In genomic region chr7:117863618-117864017, GRCh38 we compare ENCODE assay signal across 33 cellular contexts. TPM values are rescaled to one million over a fixed set of nuclear protein-coding genes. Genes with fewer than 3 reads are reported as not detected.
"Had no signal": no experiment of that assay in that cellular context is flagged by ENCODE, and none has a peak within 500 bp of the region (broad histone marks: within the 10 kb centered on the region; RNA-seq: fewer than 3 reads in every experiment).

No MANE protein-coding gene starts in this region.

- H3K27ac ChIP-seq: adrenal gland, KMS-11, PC-9, RWPE1, WERI-Rb-1 had no signal

- DNase-seq: activated CD4-positive, alpha-beta T cell treated with anti-CD3 and anti-CD28 coated beads, Interleukin-2, amount 10 ng/mL, durations not matched to agents 24 days and 14 days; activated CD4-positive, alpha-beta T cell treated with anti-CD3 and anti-CD28 coated beads, Interleukin-2, amount 50 U/mL, for 4 hours; activated CD8-positive, alpha-beta T cell treated with anti-CD3 and anti-CD28 coated beads, Interleukin-2, amount 10 ng/mL, durations not matched to agents 7 days and 5 days; activated gamma-delta T cell treated with Interleukin-2 at 50 U/mL for 16 hours; activated naive CD4-positive, alpha-beta T cell treated with anti-CD3 and anti-CD28 coated beads for 36 hours; activated T-cell treated with anti-CD3 and anti-CD28 coated beads for 4 hours; activated T-cell treated with anti-CD3 and anti-CD28 coated beads, Interleukin-2, amount 50 U/mL, for 4 hours; adrenal gland; anterior cingulate cortex; caudate nucleus; cerebellar nuclear complex; MM.1S; MV-4-11; NCI-H1092; NCI-H1436 treated with DMSO at 0.1 percent for 48 hours; NCI-H1694 treated with DMSO at 0.1 percent for 48 hours; NCI-H2029; NCI-H510A; NCI-H526; NCI-H748 treated with DMSO at 0.1 percent for 48 hours; NK-92 treated with Interleukin-12 subunit alpha and Interleukin-12 subunit beta, amount 100 ng/mL, for 24 hours; PC-9; SIG-M5; SW 1271; T-helper 1 cell; T-helper 2 cell; T-helper 9 cell; WERI-Rb-1 had no signal

- H3K27me3 ChIP-seq: adrenal gland had no signal

- H3K4me3 ChIP-seq: adrenal gland, PC-9 had no signal

- H3K36me3 ChIP-seq: adrenal gland, WERI-Rb-1 had no signal

- H3K9me3 ChIP-seq: adrenal gland had no signal

RNA-seq across cellular contexts. Expression of gene CTTNBP2, which starts 9.6 kb away (rescaled TPM):
- total RNA-seq: activated CD4-positive, alpha-beta T cell treated with anti-CD3 and anti-CD28 coated beads, Interleukin-2, amount 10 ng/mL, durations not matched to agents 24 days and 14 days; activated CD8-positive, alpha-beta T cell treated with anti-CD3 and anti-CD28 coated beads, Interleukin-2, amount 10 ng/mL, durations not matched to agents 7 days and 5 days; activated naive CD4-positive, alpha-beta T cell treated with anti-CD3 and anti-CD28 coated beads for 36 hours; activated naive CD4-positive, alpha-beta T cell treated with anti-CD3 and anti-CD28 coated beads, Interleukin-2, amount 50 U/mL, for 72 hours; activated T-helper 1 cell treated with anti-CD3 and anti-CD28 coated beads, Interleukin-12 subunit alpha, Interleukin-12 subunit beta, Interleukin-2, Interleukin-4 antibody, amounts not matched to agents 30 ng/mL and 10 ng/mL and 1 ng/mL, durations not matched to agents 14 hours and 24 hours and 36 hours; OCI-LY7; PC-9 had no signal
